ENCODE assay signal across 9 cellular contexts in the genomic region with DNA sequence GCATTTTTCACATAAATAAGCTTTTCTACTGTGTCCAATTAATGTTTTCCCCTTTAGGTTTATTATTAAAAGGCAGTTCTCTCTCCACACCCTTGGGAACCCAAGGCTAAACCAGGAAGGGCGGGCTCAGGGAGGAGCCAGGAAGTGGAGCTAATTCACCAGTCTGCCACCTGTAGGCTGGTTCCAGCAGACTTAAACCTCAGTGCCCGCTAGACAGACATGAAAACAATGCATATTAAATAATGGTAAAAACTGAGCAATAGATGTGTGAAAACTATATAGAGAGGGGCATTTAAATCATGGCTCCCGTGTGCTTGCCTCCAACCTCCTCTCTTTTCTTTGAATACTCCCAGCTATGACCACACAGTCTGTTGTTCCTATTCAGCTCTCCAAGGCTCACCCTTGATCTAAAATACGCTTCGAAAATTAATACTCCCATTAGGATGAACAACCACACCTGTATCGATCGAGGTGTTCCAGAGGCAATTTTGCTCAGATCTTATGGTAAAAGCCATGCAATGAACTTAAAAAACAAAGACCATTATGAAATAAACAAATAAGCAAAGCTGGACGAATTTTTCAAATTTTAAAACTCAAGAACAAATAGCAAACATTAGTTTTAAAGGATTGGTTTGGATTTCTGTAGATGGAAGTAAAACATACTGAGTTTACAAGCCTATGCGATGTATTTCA.
DNase-seq lines count a peak whose midpoint lies in the region; ATAC-seq, FAIRE-seq and TF ChIP-seq lines count a peak whose summit lies in the region.
"Had no signal": no experiment of that assay in that cellular context is flagged by ENCODE, and none has a peak within 500 bp of the region (broad histone marks: within the 10 kb centered on the region; RNA-seq: fewer than 3 reads in every experiment).

No MANE protein-coding gene starts in this region.

- H3K27ac ChIP-seq in naive thymus-derived CD4-positive, alpha-beta T cell (ENCODE audit: low read depth, low read length) = no peak overlapping the region

- H3K4me1 ChIP-seq in naive thymus-derived CD4-positive, alpha-beta T cell (ENCODE audit: control insufficient read depth in 2 of 2, insufficient read depth in 2 of 2, low read length in 2 of 2) = no peaks in the 10 kb centered on the region

- H3K36me3 ChIP-seq in naive thymus-derived CD4-positive, alpha-beta T cell (ENCODE audit: control insufficient read depth in 2 of 3, insufficient read depth in 3 of 3, low read length in 3 of 3) = no peaks in the 10 kb centered on the region

- peaks cover 0 to 4% (median 3%) of the 10 kb centered on the region in 5 donors for H3K36me3 Mint-ChIP-seq in naive thymus-derived CD4-positive, alpha-beta T cell

- DNase-seq in ELF-1 (ENCODE audit: low read depth, low spot score) = peak; percentile 18
- peak; percentile 7 for DNase-seq in NB4 (ENCODE audit: low read depth)
- peak; percentile 26 to 54 for DNase-seq in T47D (ENCODE audit: low read depth in 1 of 2, low spot score in 1 of 2)
- no peak for DNase-seq in naive thymus-derived CD4-positive, alpha-beta T cell
- DNase-seq in stimulated activated CD4-positive, alpha-beta T cell treated with anti-CD3 and anti-CD28 coated beads, Interleukin-4, amount 100 ng/mL, for 4 hours = no peak
- no peak for DNase-seq in GM19239 (ENCODE audit: insufficient read length, low spot score)
- no peak for DNase-seq in NK-92 treated with Interleukin-12 subunit alpha and Interleukin-12 subunit beta, amount 100 ng/mL, for 24 hours (lab: John Stamatoyannopoulos, UW)

- FAIRE-seq in GM19239 (lab: Jason Lieb, UNC) = no peak

- POLR2A ChIA-PET in naive thymus-derived CD4-positive, alpha-beta T cell (lab: Charles Lee) = no interaction called here

- in situ Hi-C loops in T47D (cut with HindIII; ENCODE audit: low pct_unique_long_range_greater_than_20kb, low sequenced_read_pairs) = no loop called here

- H3K9me3 ChIP-seq in naive thymus-derived CD4-positive, alpha-beta T cell (ENCODE audit: control insufficient read depth in 2 of 3, low read length in 3 of 3) = no peaks in the 10 kb centered on the region

- peaks cover 0 to 16% (median 12%) of the 10 kb centered on the region in 7 donors for H3K4me1 Mint-ChIP-seq in naive thymus-derived CD4-positive, alpha-beta T cell

- peaks cover 0 to 11% (median 2%) of the 10 kb centered on the region in 11 donors for H3K9me3 Mint-ChIP-seq in naive thymus-derived CD4-positive, alpha-beta T cell
- H3K9me3 Mint-ChIP-seq: stimulated activated naive CD8-positive, alpha-beta T cell treated with anti-CD3 and anti-CD28 coated beads, Interleukin-15, Interleukin-2, amounts not matched to agents 100 ng/mL and 50 ng/mL, for 24 hours had no signal

- no peak overlapping the region for H3K4me3 ChIP-seq in NB4 (ENCODE audit: low read depth, low read length)
- no peak overlapping the region for H3K4me3 ChIP-seq in naive thymus-derived CD4-positive, alpha-beta T cell (ENCODE audit: low read length)

- peaks cover 59 to 72% (median 65%) of the 10 kb centered on the region in 5 donors for H3K27me3 Mint-ChIP-seq in naive thymus-derived CD4-positive, alpha-beta T cell

- intact Hi-C loops in naive thymus-derived CD4-positive, alpha-beta T cell (cut with micrococcal nuclease) = no loop called here

- CTCF ChIA-PET in naive thymus-derived CD4-positive, alpha-beta T cell (lab: Charles Lee) = no interaction called here

- TF ChIP-seq POLR2A in NB4 (IDR thresholded peaks at IDR 0.05; ENCODE audit: extremely low read depth, insufficient read length) = no peak

- peaks cover 4 to 7% of the 10 kb centered on the region in 2 donors for H3K27me3 ChIP-seq in naive thymus-derived CD4-positive, alpha-beta T cell (ENCODE audit: control insufficient read depth in 2 of 2, insufficient read depth in 2 of 2, low read length in 2 of 2)

- peak overlapping the region in 8 of 10 donors; percentile 25 to 83 (median 65) for H3K4me3 Mint-ChIP-seq in naive thymus-derived CD4-positive, alpha-beta T cell

- H3K27ac Mint-ChIP-seq in naive thymus-derived CD4-positive, alpha-beta T cell = no peak overlapping the region
- H3K27ac Mint-ChIP-seq: stimulated activated naive CD8-positive, alpha-beta T cell treated with anti-CD3 and anti-CD28 coated beads, Interleukin-15, Interleukin-2, amounts not matched to agents 100 ng/mL and 50 ng/mL, for 24 hours had no signal

- ATAC-seq in naive thymus-derived CD4-positive, alpha-beta T cell = no peak
- ATAC-seq in HG03378 (IDR thresholded peaks at IDR 0.05; ENCODE audit: unreplicated experiment) = no peak

- TF ChIP-seq CTCF in NB4 (IDR thresholded peaks at IDR 0.05; ENCODE audit: low read depth, low read length) = no peak

Comparison
In these comparisons a context has a peak if more than half of its experiments do, and no peak if none do; other contexts are left out.
1. DNase-seq: peak in ELF-1 (single experiment), NB4 (single experiment) and T47D (2 of 2); none in naive thymus-derived CD4-positive, alpha-beta T cell (0 of 9), stimulated activated CD4-positive, alpha-beta T cell treated with anti-CD3 and anti-CD28 coated beads, Interleukin-4, amount 100 ng/mL, for 4 hours (0 of 2), GM19239 (single experiment) and NK-92 treated with Interleukin-12 subunit alpha and Interleukin-12 subunit beta, amount 100 ng/mL, for 24 hours (single experiment).